ENCODE assay signal across 8 cellular contexts in genomic region chr1:116168277-116169032, GRCh38. TPM values are rescaled to one million over a fixed set of nuclear protein-coding genes. Genes with fewer than 3 reads are reported as not detected.
A peak's percentile ranks its signal among the peaks of the same experiment; 100 is the strongest.
DNase-seq lines count a peak whose midpoint lies in the region; ATAC-seq and TF ChIP-seq lines count a peak whose summit lies in the region.

No MANE protein-coding gene starts in this region.

- H3K36me3 ChIP-seq in BJ (ENCODE audit: control insufficient read depth, insufficient read depth, low read length) (no peaks in the 10 kb centered on the region), sigmoid colon (no peaks in the 10 kb centered on the region)

- intact Hi-C loops in sigmoid colon (cut with DNase I), result loop anchor here (2.0 to 10.0 kb wide), 2 partner anchors 16 to 206 kb away; partner anchors contain the start of gene ATP1A1

- DNase-seq in BJ (ENCODE audit: low read depth) (no peak), T-helper 2 cell (peak; percentile 70 to 83 (median 73)), astrocyte of the spinal cord (ENCODE audit: low read depth, low spot score) (peak; percentile 46), iPS DF 4.7 (ENCODE audit: extremely low read depth, low spot score) (peak; percentile 38), sigmoid colon (peak; percentile 90), NCI-H82 treated with DMSO at 0.1 percent for 48 hours (lab: John Stamatoyannopoulos, UW; ENCODE audit: unreplicated experiment) (no peak)

- in situ Hi-C loops in astrocyte of the spinal cord (cut with HindIII; ENCODE audit: low sequenced_read_pairs), result no loop called here

- TF ChIP-seq CTCF in BJ (IDR thresholded peaks at IDR 0.05; ENCODE audit: insufficient read depth, low read depth, low read length) (peak; percentile 70), astrocyte of the spinal cord (IDR thresholded peaks at IDR 0.05; ENCODE audit: low read depth, low read length) (peak; percentile 72), sigmoid colon (IDR thresholded peaks at IDR 0.05) (peak; percentile 64 to 90 (median 82))

- peaks cover 0 to 24% (median 16%) of the 10 kb centered on the region in 4 donors for H3K4me1 ChIP-seq in sigmoid colon

- CTCF ChIA-PET in BJ (lab: Yijun Ruan, JAX), result interaction anchor here (0.6 to 4.9 kb wide), 17 partner anchors 9 to 339 kb away, joined by 3 to 29 read pairs (median 3); no protein-coding TSS in a partner anchor

- H3K9me3 ChIP-seq in sigmoid colon, result no peaks in the 10 kb centered on the region

- POLR2A ChIA-PET in BJ (lab: Charles Lee), result no interaction called here

- ATAC-seq in GM19351 (IDR thresholded peaks at IDR 0.05; ENCODE audit: unreplicated experiment) (peak; percentile 96), HG03521 (IDR thresholded peaks at IDR 0.05; ENCODE audit: unreplicated experiment) (peak; percentile 93)

- H3K4me3 ChIP-seq in BJ (ENCODE audit: low read depth, low read length), result peak overlapping the region; percentile 50
- H3K4me3 ChIP-seq in astrocyte of the spinal cord (ENCODE audit: low read depth, low read length), result peak overlapping the region; percentile 38
- peak overlapping the region; percentile 54 to 82 (median 68) for H3K4me3 ChIP-seq in sigmoid colon

- peaks cover 16% of the 10 kb centered on the region for H3K27me3 ChIP-seq in BJ (ENCODE audit: control insufficient read depth, insufficient read depth, low read length)
- no peaks in the 10 kb centered on the region for H3K27me3 ChIP-seq in sigmoid colon

- WGBS in sigmoid colon, 2 donors, result 5% methylated on average over 42 of the region's 42 CpGs

- TF ChIP-seq POLR2A in sigmoid colon (IDR thresholded peaks at IDR 0.05), result no peak

- TF ChIP-seq EP300 in sigmoid colon (IDR thresholded peaks at IDR 0.05), result peak in 1 of 4 donors; percentile 17

- peak overlapping the region; percentile 54 to 66 (median 60) for H3K27ac ChIP-seq in sigmoid colon

RNA-seq across cellular contexts. Expression of gene MAB21L3, which starts 57.3 kb away (rescaled TPM):
- polyA plus RNA-seq in BJ (2011; rRNA removed), result 0.11 and 0.34 TPM in 2 replicates
- polyA minus RNA-seq in BJ (2011; rRNA and poly(A)+ RNA removed), result 0.09 and 0.82 TPM in 2 replicates
- under 1 TPM in 2 of 4 donors, not detected in 2; under 0.01 to 0.28 TPM for total RNA-seq in sigmoid colon
- 1 to 10 TPM; 1.1 to 2.3 (median 1.2) TPM for polyA plus RNA-seq in sigmoid colon

Comparison
In these comparisons a context has a peak if more than half of its experiments do, and no peak if none do; other contexts are left out.
1. DNase-seq: peak in T-helper 2 cell (5 of 5), astrocyte of the spinal cord (single experiment), iPS DF 4.7 (single experiment) and sigmoid colon (single experiment); none in BJ (single experiment) and NCI-H82 treated with DMSO at 0.1 percent for 48 hours (single experiment).
2. Peak in every context shown above with its lines, with median percentiles within 50 percentile points of each other: H3K4me3 ChIP-seq and CTCF ChIP-seq.